19 cellular contexts compared by ENCODE assay signal in genomic region chr16:76913046-76913445, GRCh38.
"Had no signal": no experiment of that assay in that cellular context is flagged by ENCODE, and none has a peak within 500 bp of the region (broad histone marks: within the 10 kb centered on the region; RNA-seq: fewer than 3 reads in every experiment).

No MANE protein-coding gene starts in this region.

- H3K4me3 ChIP-seq: hepatocyte, left lung, thyroid gland had no signal

- H3K4me1 ChIP-seq: left lung, thyroid gland had no signal

- H3K9me3 ChIP-seq: left lung, neutrophil, thyroid gland had no signal

- H2AFZ ChIP-seq: hepatocyte had no signal

- H3K79me2 ChIP-seq: hepatocyte had no signal

- H3K27me3 ChIP-seq: brain microvascular endothelial cell, hepatocyte, left lung, neutrophil, thyroid gland had no signal

- DNase-seq: activated B cell treated with CpG ODN at 0.5 μM for 24 hours; activated CD4-positive, alpha-beta T cell treated with anti-CD3 and anti-CD28 coated beads for 48 hours; activated CD8-positive, alpha-beta memory T cell treated with anti-CD3 and anti-CD28 coated beads, Interleukin-2, amount 50 U/mL, for 4 hours; activated CD8-positive, alpha-beta T cell treated with anti-CD3 and anti-CD28 coated beads for 36 hours; activated effector memory CD4-positive, alpha-beta T cell treated with anti-CD3 and anti-CD28 coated beads, Interleukin-2, amount 50 U/mL, for 16 hours; activated T-cell treated with anti-CD3 and anti-CD28 coated beads, Interleukin-2, amount 50 U/mL, for 48 hours; amygdala; brain microvascular endothelial cell; cerebellar nuclear complex; effector CD8-positive, alpha-beta T cell; islet precursor cell; left lung; naive thymus-derived CD8-positive, alpha-beta T cell; stimulated activated CD4-positive, alpha-beta T cell treated with anti-CD3 and anti-CD28 coated beads, Interleukin-2, amount 100 ng/mL, for 48 hours; thyroid gland had no signal

- H3K4me2 ChIP-seq: hepatocyte had no signal

- ATAC-seq: activated CD8-positive, alpha-beta T cell treated with anti-CD3 and anti-CD28 coated beads for 36 hours; activated naive CD4-positive, alpha-beta T cell treated with anti-CD3 and anti-CD28 coated beads, Interleukin-2, amount 50 U/mL, for 72 hours; left lung; naive thymus-derived CD8-positive, alpha-beta T cell; stimulated activated memory B cell treated with anti-CD40 and anti-IgM and Interleukin-4, amounts not matched to agents 10 μg/mL and 1 μg/mL and 100 μg/mL, for 72 hours had no signal

- H3K36me3 ChIP-seq: brain microvascular endothelial cell, left lung, neutrophil, thyroid gland had no signal

- H3K27ac ChIP-seq: brain microvascular endothelial cell, hepatocyte, left lung, neutrophil, thyroid gland had no signal
